ENCODE assay signal across 1 cellular context in genomic region chr14:22929104-22929847, GRCh38.
TF ChIP-seq lines count a peak whose summit lies in the region.

PRMT5 (minus strand) TSS chr14:22929376; CDS start chr14:22929361, 15 bp downstream.

TF ChIP-seq in HepG2, 621 proteins besides CTCF, POLR2A, EP300 and RAD21 (continued from another document and continues in another):
- TF ChIP-seq SIN3B (IDR thresholded peaks at IDR 0.05; ENCODE audit: low read length), result peak; percentile 86
- peak; percentile 99 for TF ChIP-seq ERF (CRISPR knock-in tag; IDR thresholded peaks at IDR 0.05)
- TF ChIP-seq MEF2D (CRISPR knock-in tag; IDR thresholded peaks at IDR 0.05), result peak; percentile 90
- TF ChIP-seq HOXA3 (CRISPR knock-in tag; IDR thresholded peaks at IDR 0.05), result peak; percentile 98
- TF ChIP-seq PRMT3 (CRISPR knock-in tag; IDR thresholded peaks at IDR 0.05; ENCODE audit: borderline replicate concordance, low read depth), result no peak
- peak; percentile 94 for TF ChIP-seq ISL2 (CRISPR knock-in tag; IDR thresholded peaks at IDR 0.05)
- TF ChIP-seq ZNF484 (CRISPR knock-in tag; IDR thresholded peaks at IDR 0.05; ENCODE audit: borderline replicate concordance, low read depth), result peak; percentile 91; the same call in 1 of the 2 replicates
- TF ChIP-seq ZNF850 (CRISPR knock-in tag; conservative IDR thresholded peaks at IDR 0.05), result no peak
- peak; percentile 90 for TF ChIP-seq JUN (CRISPR knock-in tag; IDR thresholded peaks at IDR 0.05)
- TF ChIP-seq ZNF549 (CRISPR knock-in tag; IDR thresholded peaks at IDR 0.05), result peak; percentile 70; the same call in 1 of the 2 replicates
- no peak for TF ChIP-seq ARNT (IDR thresholded peaks at IDR 0.05)
- TF ChIP-seq TBX2 (CRISPR knock-in tag; IDR thresholded peaks at IDR 0.05; ENCODE audit: borderline replicate concordance), result peak; percentile 97
- peak; percentile 97 for TF ChIP-seq ZMYM4 (CRISPR knock-in tag; IDR thresholded peaks at IDR 0.05)
- peak; percentile 98 for TF ChIP-seq ZNF761 (CRISPR knock-in tag; conservative IDR thresholded peaks at IDR 0.05)
- peak; percentile 96 for TF ChIP-seq MTA1 (CRISPR knock-in tag; IDR thresholded peaks at IDR 0.05; ENCODE audit: borderline replicate concordance)
- TF ChIP-seq ZKSCAN5 (CRISPR knock-in tag; IDR thresholded peaks at IDR 0.05), result peak; percentile 77
- peak; percentile 74; the same call in 1 of the 2 replicates for TF ChIP-seq ETV5 (CRISPR knock-in tag; IDR thresholded peaks at IDR 0.05; ENCODE audit: borderline replicate concordance)
- peak; percentile 97 for TF ChIP-seq NFKB2 (CRISPR knock-in tag; IDR thresholded peaks at IDR 0.05; ENCODE audit: borderline replicate concordance)
- TF ChIP-seq MED1 (CRISPR knock-in tag; IDR thresholded peaks at IDR 0.05), result peak; percentile 95
- no peak for TF ChIP-seq HDAC6 (IDR thresholded peaks at IDR 0.05; ENCODE audit: low read depth, low read length)
- TF ChIP-seq PRPF4 (IDR thresholded peaks at IDR 0.05; ENCODE audit: low read depth, low read length, poor library complexity, severe bottlenecking), result peak; percentile 69
- peak; percentile 84 for TF ChIP-seq SIN3A (IDR thresholded peaks at IDR 0.05; ENCODE audit: borderline replicate concordance, low read depth, low read length)
- TF ChIP-seq KDM3A (CRISPR knock-in tag; IDR thresholded peaks at IDR 0.05; ENCODE audit: low read depth), result peak; percentile 94
- TF ChIP-seq TIGD3 (CRISPR knock-in tag; IDR thresholded peaks at IDR 0.05; ENCODE audit: borderline replicate concordance), result peak; percentile 96; the same call in 1 of the 2 replicates
- peak; percentile 88 for TF ChIP-seq ZNF639 (CRISPR knock-in tag; conservative IDR thresholded peaks at IDR 0.05)
- TF ChIP-seq FOXO4 (CRISPR knock-in tag; conservative IDR thresholded peaks at IDR 0.05), result no peak
- TF ChIP-seq TAF1 (CRISPR knock-in tag; IDR thresholded peaks at IDR 0.05), result peak; percentile 100
- peak; percentile 95 for TF ChIP-seq ELF3 (CRISPR knock-in tag; IDR thresholded peaks at IDR 0.05)
- peak; percentile 95 for TF ChIP-seq ZNF589 (CRISPR knock-in tag; conservative IDR thresholded peaks at IDR 0.05)
- no peak for TF ChIP-seq CEBPZ (IDR thresholded peaks at IDR 0.05; ENCODE audit: low read length)
- TF ChIP-seq E2F5 (CRISPR knock-in tag; conservative IDR thresholded peaks at IDR 0.05), result peak; percentile 67
- TF ChIP-seq ZC3H13 (CRISPR knock-in tag; IDR thresholded peaks at IDR 0.05), result peak; percentile 95; the same call in 1 of the 2 replicates
- peak; percentile 98 for TF ChIP-seq ZNF781 (CRISPR knock-in tag; IDR thresholded peaks at IDR 0.05; ENCODE audit: borderline replicate concordance, not compliant biosample characterization)
- TF ChIP-seq MXD3 (CRISPR knock-in tag; IDR thresholded peaks at IDR 0.05), result peak; percentile 90; the same call in 1 of the 2 replicates
- TF ChIP-seq ZNF230 (CRISPR knock-in tag; IDR thresholded peaks at IDR 0.05), result peak; percentile 98
- TF ChIP-seq CEBPB (IDR thresholded peaks at IDR 0.05; ENCODE audit: borderline replicate concordance, low read depth, low read length), result peak; percentile 89
- TF ChIP-seq MAZ (IDR thresholded peaks at IDR 0.05; ENCODE audit: borderline replicate concordance, low read depth, low read length), result peak; percentile 71; the same call in 1 of the 2 replicates
- TF ChIP-seq MAZ (CRISPR knock-in tag; IDR thresholded peaks at IDR 0.05; ENCODE audit: low read depth), result peak; percentile 99
- peak; percentile 99 for TF ChIP-seq U2AF2 (IDR thresholded peaks at IDR 0.05; ENCODE audit: low read depth, low read length)
- no peak for TF ChIP-seq BHLHE40 (IDR thresholded peaks at IDR 0.05; ENCODE audit: low read length)
- TF ChIP-seq ELK4 (CRISPR knock-in tag; IDR thresholded peaks at IDR 0.05; ENCODE audit: borderline replicate concordance), result peak; percentile 70; the same call in 1 of the 2 replicates
- 0 out of 2 replicates have a peak, but pooled peaks have one; percentile 8 for TF ChIP-seq NR3C1 (CRISPR knock-in tag; IDR thresholded peaks at IDR 0.05)
- peak; percentile 89 for TF ChIP-seq ZNF567 (CRISPR knock-in tag; IDR thresholded peaks at IDR 0.05; ENCODE audit: borderline replicate concordance)
- peak; percentile 90 for TF ChIP-seq ETS1 (CRISPR knock-in tag; IDR thresholded peaks at IDR 0.05)
- no peak for TF ChIP-seq HNRNPUL1 (IDR thresholded peaks at IDR 0.05; ENCODE audit: low read depth, low read length)
- TF ChIP-seq RERE (CRISPR knock-in tag; IDR thresholded peaks at IDR 0.05; ENCODE audit: low read depth), result peak; percentile 69; the same call in 1 of the 2 replicates
- peak; percentile 88; the same call in 1 of the 2 replicates for TF ChIP-seq ZBTB3 (CRISPR knock-in tag; IDR thresholded peaks at IDR 0.05; ENCODE audit: borderline replicate concordance, low read depth)
- peak; percentile 94 for TF ChIP-seq BORCS8-MEF2B (CRISPR knock-in tag; IDR thresholded peaks at IDR 0.05)
- TF ChIP-seq ZBTB7A (CRISPR knock-in tag; IDR thresholded peaks at IDR 0.05), result peak; percentile 98
- peak; percentile 29; the same call in 1 of the 2 replicates for TF ChIP-seq ZNF776 (CRISPR knock-in tag; IDR thresholded peaks at IDR 0.05)
- peak; percentile 89 for TF ChIP-seq ARHGAP35 (CRISPR knock-in tag; IDR thresholded peaks at IDR 0.05; ENCODE audit: borderline replicate concordance)
